In the genomic region with DNA sequence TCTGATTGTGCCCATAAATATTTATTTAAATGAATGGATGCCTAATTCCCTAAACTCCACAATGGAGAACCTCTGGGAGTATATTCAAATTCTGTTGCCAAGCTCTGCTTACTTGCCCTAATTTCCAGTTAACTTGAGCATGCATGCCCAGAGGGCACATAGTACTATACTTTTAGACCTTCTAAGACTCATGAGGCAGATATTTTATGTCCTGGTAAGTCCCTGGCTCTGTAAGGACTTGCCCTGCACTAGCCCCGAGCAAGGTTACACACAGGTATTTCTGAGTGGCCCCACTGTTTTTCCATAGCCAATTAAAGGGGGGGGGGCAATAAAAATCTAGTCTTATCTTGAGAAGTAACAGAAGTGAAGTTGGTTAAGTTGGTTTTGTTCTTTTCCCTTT, we compare ENCODE assay signal across 22 cellular contexts. TPM values are rescaled to one million over a fixed set of nuclear protein-coding genes. Genes with fewer than 3 reads are reported as not detected.
A peak's percentile ranks its signal among the peaks of the same experiment; 100 is the strongest.
DNase-seq lines count a peak whose midpoint lies in the region; ATAC-seq and TF ChIP-seq lines count a peak whose summit lies in the region.
"Had no signal": no experiment of that assay in that cellular context is flagged by ENCODE, and none has a peak within 500 bp of the region (broad histone marks: within the 10 kb centered on the region; RNA-seq: fewer than 3 reads in every experiment).

No MANE protein-coding gene starts in this region.

- H3K27ac ChIP-seq in psoas muscle = no peak overlapping the region
- H3K27ac ChIP-seq: BLaER1 treated with 17β-estradiol and CSF1 and Interleukin-3, amounts not matched to agents 10 nM and 100 nM had no signal

- no peaks in the 10 kb centered on the region for H3K9me3 ChIP-seq in psoas muscle
- H3K9me3 ChIP-seq: BLaER1 treated with 17β-estradiol and CSF1 and Interleukin-3, amounts not matched to agents 10 nM and 100 nM had no signal

- 31 to 47% (median 39%) methylated on average over 1 of the region's 1 CpG for WGBS in psoas muscle, 3 donors

- H3K27me3 ChIP-seq in psoas muscle (ENCODE audit: insufficient read depth in 3 of 3, low read length in 2 of 3) = no peaks in the 10 kb centered on the region
- H3K27me3 ChIP-seq: BLaER1 treated with 17β-estradiol and CSF1 and Interleukin-3, amounts not matched to agents 10 nM and 100 nM had no signal

- no peak for TF ChIP-seq CTCF in psoas muscle (IDR thresholded peaks at IDR 0.05)

- ATAC-seq in psoas muscle (peak in 3 of 4 donors; percentile 53 to 77 (median 66)), GM18909 (IDR thresholded peaks at IDR 0.05; ENCODE audit: poor library complexity, unreplicated experiment) (no peak)
- ATAC-seq: CD8-positive, alpha-beta T cell; Panc1; Right ventricle myocardium inferior had no signal

- H3K36me3 ChIP-seq in psoas muscle (ENCODE audit: insufficient read depth in 1 of 2, low read depth in 1 of 2) = no peaks in the 10 kb centered on the region
- H3K36me3 ChIP-seq: BLaER1 treated with 17β-estradiol and CSF1 and Interleukin-3, amounts not matched to agents 10 nM and 100 nM had no signal

- DNase-seq in NCI-H226 = peak; percentile 6
- peak; percentile 2 for DNase-seq in astrocyte of the hippocampus (ENCODE audit: low read depth, low spot score)
- peak; percentile 65 for DNase-seq in islet precursor cell
- DNase-seq in psoas muscle = no peak
- no peak for DNase-seq in germinal center (ENCODE audit: low spot score)
- no peak for DNase-seq in NOMO-1 treated with dmso at 0.1 percent for 144 hours (lab: John Stamatoyannopoulos, UW; ENCODE audit: unreplicated experiment)
- DNase-seq in cerebellar cortex (ENCODE audit: low spot score) = no peak
- DNase-seq: CD8-positive, alpha-beta T cell; DMS79; HFFc6; Kasumi-1; MV-4-11; NCI-H1417; NCI-H187; NCI-H2107; NCI-H2227 treated with DMSO at 0.1 percent for 48 hours; NCI-H524; SW 1271 had no signal

- H3K4me3 ChIP-seq in psoas muscle = no peak overlapping the region
- H3K4me3 ChIP-seq: BLaER1 treated with 17β-estradiol and CSF1 and Interleukin-3, amounts not matched to agents 10 nM and 100 nM had no signal

- intact Hi-C loops in psoas muscle (cut with DNase I) = no loop called here

- H3K4me1 ChIP-seq in psoas muscle = peaks cover 22% of the 10 kb centered on the region
- H3K4me1 ChIP-seq: BLaER1 treated with 17β-estradiol and CSF1 and Interleukin-3, amounts not matched to agents 10 nM and 100 nM had no signal

RNA-seq across cellular contexts. Expression of gene CAPRIN1, which starts 21.1 kb away (rescaled TPM):
- 100 to 1,000 TPM in 3 of 4 donors, 10 to 100 TPM in 1; 70.3 to 122 (median 109) TPM for total RNA-seq in psoas muscle
- polyA plus RNA-seq in psoas muscle = 10 to 100 TPM; 31.4 to 57.8 (median 54.9) TPM

Comparison
In these comparisons a context has a peak if more than half of its experiments do, and no peak if none do; other contexts are left out.
1. DNase-seq: peak in NCI-H226 (single experiment), astrocyte of the hippocampus (single experiment) and islet precursor cell (single experiment); none in psoas muscle (0 of 2), germinal center (single experiment), NOMO-1 treated with dmso at 0.1 percent for 144 hours (single experiment) and cerebellar cortex (single experiment).